Comparison of ENCODE assay signal across 29 cellular contexts in the genomic region with DNA sequence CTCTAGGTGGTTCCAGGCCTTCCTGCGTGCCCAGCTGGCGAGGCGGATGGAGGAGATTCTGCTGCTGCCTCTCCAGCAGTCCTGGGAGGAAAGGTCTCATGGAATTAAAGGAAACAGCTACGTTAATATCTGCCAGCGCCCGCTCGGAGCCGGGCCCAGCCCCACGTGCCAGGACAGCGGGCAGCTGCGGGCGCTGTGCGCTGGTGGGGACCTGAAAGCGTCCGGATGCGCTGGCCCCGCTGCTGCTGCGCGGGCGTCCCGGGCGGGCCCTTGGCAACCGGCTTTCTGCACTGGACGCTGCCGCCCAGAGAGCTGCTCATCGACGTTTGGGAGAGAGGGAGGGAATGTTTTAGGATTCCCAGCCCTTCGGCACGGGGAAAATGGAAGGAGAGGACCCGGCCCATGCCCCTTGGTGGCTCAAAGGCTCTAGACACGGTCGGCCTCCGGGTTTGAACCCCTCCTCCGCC.
"Had no signal": no experiment of that assay in that cellular context is flagged by ENCODE, and none has a peak within 500 bp of the region (broad histone marks: within the 10 kb centered on the region; RNA-seq: fewer than 3 reads in every experiment).

No MANE protein-coding gene starts in this region.

- H3K9me3 ChIP-seq: ascending aorta, breast epithelium had no signal

- H3K36me3 Mint-ChIP-seq: activated CD4-positive, alpha-beta memory T cell treated with anti-CD3 and anti-CD28 coated beads for 36 hours; activated CD8-positive, alpha-beta memory T cell treated with anti-CD3 and anti-CD28 coated beads, Interleukin-2, amount 10 ng/mL, durations not matched to agents 7 days and 5 days; activated naive CD4-positive, alpha-beta T cell treated with anti-CD3 and anti-CD28 coated beads, Interleukin-2, amount 10 ng/mL, durations not matched to agents 7 days and 5 days; activated naive CD4-positive, alpha-beta T cell treated with anti-CD3 and anti-CD28 coated beads, Interleukin-2, amount 50 U/mL, for 72 hours; activated naive CD8-positive, alpha-beta T cell treated with anti-CD3 and anti-CD28 coated beads, Interleukin-2, amount 10 ng/mL, durations not matched to agents 7 days and 5 days; brain had no signal

- H3K36me3 ChIP-seq: ascending aorta, breast epithelium, cardiac muscle cell had no signal

- FAIRE-seq: frontal cortex had no signal

- H3K27me3 ChIP-seq: ascending aorta, breast epithelium, cardiac muscle cell, dorsolateral prefrontal cortex had no signal

- H3K9me3 Mint-ChIP-seq: activated CD4-positive, alpha-beta memory T cell treated with anti-CD3 and anti-CD28 coated beads for 36 hours; activated naive CD4-positive, alpha-beta T cell treated with anti-CD3 and anti-CD28 coated beads, Interleukin-2, amount 10 ng/mL, durations not matched to agents 7 days and 5 days; activated naive CD4-positive, alpha-beta T cell treated with anti-CD3 and anti-CD28 coated beads, Interleukin-2, amount 50 U/mL, for 72 hours; activated naive CD8-positive, alpha-beta T cell treated with anti-CD3 and anti-CD28 coated beads, Interleukin-2, amount 10 ng/mL, durations not matched to agents 7 days and 5 days; activated T-helper 1 cell treated with anti-CD3 and anti-CD28 coated beads, Interleukin-12 subunit alpha, Interleukin-12 subunit beta, Interleukin-2, Interleukin-4 antibody, amounts not matched to agents 30 ng/mL and 10 ng/mL and 1 ng/mL, durations not matched to agents 14 hours and 24 hours and 36 hours; activated T-helper 2 cell treated with anti-CD3 and anti-CD28 coated beads, Interferon-gamma antibody, Interleukin-2, Interleukin-4, amounts not matched to agents 10 μg/mL and 5 μg/mL and 100 μg/mL, durations not matched to agents 14 hours and 24 hours and 36 hours; central memory CD8-positive, alpha-beta T cell; dendritic cell treated with granulocyte-macrophage colony-stimulating factor and Interleukin-4, amounts not matched to agents 40 ng/mL and 50 ng/mL, for 4 days; endodermal cell had no signal

- H3K4me3 ChIP-seq: ascending aorta, breast epithelium, cardiac muscle cell, coronary artery, dorsolateral prefrontal cortex had no signal

- ATAC-seq: activated CD8-positive, alpha-beta memory T cell treated with anti-CD3 and anti-CD28 coated beads, Interleukin-2, amount 10 ng/mL, durations not matched to agents 7 days and 5 days; activated CD8-positive, alpha-beta T cell treated with anti-CD3 and anti-CD28 coated beads, Interleukin-2, amount 10 ng/mL, durations not matched to agents 7 days and 5 days; activated naive CD4-positive, alpha-beta T cell treated with anti-CD3 and anti-CD28 coated beads, Interleukin-2, amount 50 U/mL, for 72 hours; esophagus mucosa had no signal

- H3K27ac Mint-ChIP-seq: activated CD4-positive, alpha-beta memory T cell treated with anti-CD3 and anti-CD28 coated beads for 36 hours; activated CD8-positive, alpha-beta memory T cell treated with anti-CD3 and anti-CD28 coated beads, Interleukin-2, amount 10 ng/mL, durations not matched to agents 7 days and 5 days; activated CD8-positive, alpha-beta T cell treated with anti-CD3 and anti-CD28 coated beads, Interleukin-2, amount 10 ng/mL, durations not matched to agents 7 days and 5 days; activated naive CD4-positive, alpha-beta T cell treated with anti-CD3 and anti-CD28 coated beads, Interleukin-2, amount 10 ng/mL, durations not matched to agents 7 days and 5 days; activated naive CD4-positive, alpha-beta T cell treated with anti-CD3 and anti-CD28 coated beads, Interleukin-2, amount 50 U/mL, for 72 hours; activated naive CD8-positive, alpha-beta T cell treated with anti-CD3 and anti-CD28 coated beads, Interleukin-2, amount 10 ng/mL, durations not matched to agents 7 days and 5 days; activated T-helper 1 cell treated with anti-CD3 and anti-CD28 coated beads, Interleukin-12 subunit alpha, Interleukin-12 subunit beta, Interleukin-2, Interleukin-4 antibody, amounts not matched to agents 30 ng/mL and 10 ng/mL and 1 ng/mL, durations not matched to agents 14 hours and 24 hours and 36 hours; activated T-helper 2 cell treated with anti-CD3 and anti-CD28 coated beads, Interferon-gamma antibody, Interleukin-2, Interleukin-4, amounts not matched to agents 10 μg/mL and 5 μg/mL and 100 μg/mL, durations not matched to agents 14 hours and 24 hours and 36 hours; brain; dendritic cell treated with granulocyte-macrophage colony-stimulating factor and Interleukin-4, amounts not matched to agents 40 ng/mL and 50 ng/mL, for 4 days; endodermal cell had no signal

- H3K27ac ChIP-seq: ascending aorta, breast epithelium, cardiac muscle cell, coronary artery, dorsolateral prefrontal cortex had no signal

- H3K4me3 Mint-ChIP-seq: activated CD4-positive, alpha-beta memory T cell treated with anti-CD3 and anti-CD28 coated beads for 36 hours; activated CD8-positive, alpha-beta memory T cell treated with anti-CD3 and anti-CD28 coated beads, Interleukin-2, amount 10 ng/mL, durations not matched to agents 7 days and 5 days; activated CD8-positive, alpha-beta T cell treated with anti-CD3 and anti-CD28 coated beads, Interleukin-2, amount 10 ng/mL, durations not matched to agents 7 days and 5 days; activated naive CD4-positive, alpha-beta T cell treated with anti-CD3 and anti-CD28 coated beads, Interleukin-2, amount 10 ng/mL, durations not matched to agents 7 days and 5 days; activated naive CD8-positive, alpha-beta T cell treated with anti-CD3 and anti-CD28 coated beads, Interleukin-2, amount 10 ng/mL, durations not matched to agents 7 days and 5 days; activated T-helper 1 cell treated with anti-CD3 and anti-CD28 coated beads, Interleukin-12 subunit alpha, Interleukin-12 subunit beta, Interleukin-2, Interleukin-4 antibody, amounts not matched to agents 30 ng/mL and 10 ng/mL and 1 ng/mL, durations not matched to agents 14 hours and 24 hours and 36 hours; brain; central memory CD8-positive, alpha-beta T cell; dendritic cell treated with granulocyte-macrophage colony-stimulating factor and Interleukin-4, amounts not matched to agents 40 ng/mL and 50 ng/mL, for 4 days; endodermal cell had no signal

- DNase-seq: activated CD4-positive, alpha-beta memory T cell treated with anti-CD3 and anti-CD28 coated beads for 36 hours; activated CD4-positive, alpha-beta T cell treated with anti-CD3 and anti-CD28 coated beads for 48 hours; activated CD4-positive, CD25-positive, alpha-beta regulatory T cell; activated CD4-positive, CD25-positive, alpha-beta regulatory T cell treated with anti-CD3 and anti-CD28 coated beads, Interleukin-2, amount 50 U/mL, for 72 hours; activated CD8-positive, alpha-beta memory T cell treated with anti-CD3 and anti-CD28 coated beads, Interleukin-2, amount 10 ng/mL, durations not matched to agents 7 days and 5 days; activated CD8-positive, alpha-beta memory T cell treated with anti-CD3 and anti-CD28 coated beads, Interleukin-2, amount 50 U/mL, for 4 hours; activated CD8-positive, alpha-beta T cell treated with anti-CD3 and anti-CD28 coated beads, Interleukin-2, amount 10 ng/mL, durations not matched to agents 7 days and 5 days; activated effector memory CD4-positive, alpha-beta T cell treated with anti-CD3 and anti-CD28 coated beads, Interleukin-2, amount 50 U/mL, for 16 hours; activated naive CD4-positive, alpha-beta T cell treated with anti-CD3 and anti-CD28 coated beads, Interleukin-2, amount 10 ng/mL, durations not matched to agents 7 days and 5 days; activated naive CD8-positive, alpha-beta T cell treated with anti-CD3 and anti-CD28 coated beads, Interleukin-2, amount 10 ng/mL, durations not matched to agents 7 days and 5 days; activated T-cell treated with anti-CD3 and anti-CD28 coated beads, Interleukin-2, amount 50 U/mL, for 1 hour; activated T-cell treated with anti-CD3 and anti-CD28 coated beads, Interleukin-2, amount 50 U/mL, for 48 hours; effector memory CD4-positive, alpha-beta T cell; endodermal cell; foreskin fibroblast; T-helper 2 cell had no signal

- H3K27me3 Mint-ChIP-seq: activated CD4-positive, alpha-beta memory T cell treated with anti-CD3 and anti-CD28 coated beads for 36 hours; activated CD8-positive, alpha-beta memory T cell treated with anti-CD3 and anti-CD28 coated beads, Interleukin-2, amount 10 ng/mL, durations not matched to agents 7 days and 5 days; activated naive CD8-positive, alpha-beta T cell treated with anti-CD3 and anti-CD28 coated beads, Interleukin-2, amount 10 ng/mL, durations not matched to agents 7 days and 5 days; central memory CD8-positive, alpha-beta T cell; dendritic cell treated with granulocyte-macrophage colony-stimulating factor and Interleukin-4, amounts not matched to agents 40 ng/mL and 50 ng/mL, for 4 days had no signal

- H3K4me1 ChIP-seq: ascending aorta, breast epithelium had no signal
